In genomic region chr6:130020106-130020851, GRCh38 we compare ENCODE assay signal across 8 cellular contexts. TPM values are rescaled to one million over a fixed set of nuclear protein-coding genes. Genes with fewer than 3 reads are reported as not detected.
DNase-seq lines count a peak whose midpoint lies in the region; ATAC-seq and TF ChIP-seq lines count a peak whose summit lies in the region.

No MANE protein-coding gene starts in this region.

- H3K9me3 ChIP-seq in breast epithelium: no peaks in the 10 kb centered on the region

- in situ Hi-C loops in ACHN (cut with HindIII; ENCODE audit: low pct_ligation_motif_present, low pct_unique_long_range_greater_than_20kb, low sequenced_read_pairs): no loop called here

- peak overlapping the region; percentile 84 to 99 (median 88) for H3K4me3 ChIP-seq in breast epithelium

- TF ChIP-seq POLR2A in breast epithelium (IDR thresholded peaks at IDR 0.05): no peak

- DNase-seq in ACHN (peak; percentile 7), T-helper 2 cell (peak; percentile 9 to 57 (median 22)), breast epithelium (ENCODE audit: low spot score in 2 of 2) (peak in 1 of 2 donors; percentile 51), iris pigment epithelial cell (ENCODE audit: low read depth) (peak; percentile 16)
- peak; percentile 49 for DNase-seq in stimulated activated CD4-positive, alpha-beta T cell treated with anti-CD3 and anti-CD28 coated beads, Interleukin-15, amount 100 ng/mL, for 24 hours

- H3K27ac ChIP-seq in breast epithelium: peak overlapping the region; percentile 82 to 97

- peak; percentile 7 for ATAC-seq in GM21423 (IDR thresholded peaks at IDR 0.05; ENCODE audit: unreplicated experiment)
- no peak for ATAC-seq in HG03439 (IDR thresholded peaks at IDR 0.05; ENCODE audit: unreplicated experiment)
- no peak for ATAC-seq in HG03571 (IDR thresholded peaks at IDR 0.05; ENCODE audit: unreplicated experiment)

- no peak for TF ChIP-seq CTCF in breast epithelium (IDR thresholded peaks at IDR 0.05)

- no peaks in the 10 kb centered on the region for H3K4me1 ChIP-seq in breast epithelium

- no peaks in the 10 kb centered on the region for H3K36me3 ChIP-seq in breast epithelium

- H3K27me3 ChIP-seq in breast epithelium: no peaks in the 10 kb centered on the region

- intact Hi-C loops in breast epithelium (cut with DNase I; ENCODE audit: low total_unique reads): loop anchor here (5.0 to 10.0 kb wide), 2 partner anchors 822 to 1375 kb away; no protein-coding TSS in a partner anchor

RNA-seq across cellular contexts. Expression of gene L3MBTL3, which starts 1.9 kb away (rescaled TPM):
- 10 to 100 TPM in 1 of 3 donors, 1 to 10 TPM in 2; 7.4 to 16.7 (median 9.7) TPM for total RNA-seq in breast epithelium
